In genomic region chr13:95858286-95859075, GRCh38 we compare ENCODE assay signal across 13 cellular contexts.
DNase-seq lines count a peak whose midpoint lies in the region; FAIRE-seq and TF ChIP-seq lines count a peak whose summit lies in the region.
"Had no signal": no experiment of that assay in that cellular context is flagged by ENCODE, and none has a peak within 500 bp of the region (broad histone marks: within the 10 kb centered on the region; RNA-seq: fewer than 3 reads in every experiment).

No MANE protein-coding gene starts in this region.

- TF ChIP-seq CTCF in esophagus muscularis mucosa (IDR thresholded peaks at IDR 0.05): no peak

- no peak overlapping the region for H3K4me3 ChIP-seq in esophagus muscularis mucosa
- H3K4me3 ChIP-seq: prostate gland, SJSA1, stomach had no signal

- H3K9me3 ChIP-seq in esophagus muscularis mucosa: no peaks in the 10 kb centered on the region
- H3K9me3 ChIP-seq: prostate gland, SJSA1, stomach had no signal

- peak; percentile 74 for FAIRE-seq in GM12892 (lab: Jason Lieb, UNC)

- no peak for DNase-seq in GM12892 (ENCODE audit: insufficient read length)
- DNase-seq in NCI-H226: peak; percentile 76
- DNase-seq in dermis blood vessel endothelial cell: peak; percentile 85
- DNase-seq in non-pigmented ciliary epithelial cell (ENCODE audit: low read depth): peak; percentile 56
- DNase-seq in GM03348 (ENCODE audit: low spot score): no peak
- no peak for DNase-seq in NCI-H2227 treated with DMSO at 0.1 percent for 48 hours (lab: John Stamatoyannopoulos, UW)
- DNase-seq in esophagus muscularis mucosa (ENCODE audit: extremely low spot score): no peak
- DNase-seq: activated CD4-positive, CD25-positive, alpha-beta regulatory T cell; activated T-cell treated with anti-CD3 and anti-CD28 coated beads, Interleukin-2, amount 50 U/mL, for 24 hours; NCI-H510A; stomach had no signal

- H3K27ac ChIP-seq in esophagus muscularis mucosa (replicated peaks in 1 of 4): no peak overlapping the region
- H3K27ac ChIP-seq: prostate gland, SJSA1, stomach had no signal

- no peaks in the 10 kb centered on the region for H3K27me3 ChIP-seq in esophagus muscularis mucosa
- H3K27me3 ChIP-seq: SJSA1, stomach had no signal

- no peak for TF ChIP-seq EP300 in esophagus muscularis mucosa (IDR thresholded peaks at IDR 0.05)

- 70% methylated on average over 10 of the region's 10 CpGs for WGBS in esophagus muscularis mucosa

- intact Hi-C loops in esophagus muscularis mucosa (cut with DNase I): no loop called here

- peaks cover 0 to 19% (median 6%) of the 10 kb centered on the region in 4 donors for H3K36me3 ChIP-seq in esophagus muscularis mucosa
- H3K36me3 ChIP-seq: prostate gland had no signal

- no peak for TF ChIP-seq POLR2A in GM12892 (IDR thresholded peaks at IDR 0.05; ENCODE audit: low read depth, low read length)
- no peak for TF ChIP-seq POLR2A in esophagus muscularis mucosa (IDR thresholded peaks at IDR 0.05; ENCODE audit: low read depth)

- no peaks in the 10 kb centered on the region for H3K4me1 ChIP-seq in esophagus muscularis mucosa
- H3K4me1 ChIP-seq: prostate gland, SJSA1 had no signal

Comparison
In these comparisons a context has a peak if more than half of its experiments do, and no peak if none do; other contexts are left out.
1. DNase-seq: peak in NCI-H226 (single experiment), dermis blood vessel endothelial cell (single experiment) and non-pigmented ciliary epithelial cell (single experiment); none in GM12892 (single experiment), GM03348 (single experiment), NCI-H2227 treated with DMSO at 0.1 percent for 48 hours (single experiment) and esophagus muscularis mucosa (single experiment).